In genomic region chr6:70415247-70415646, GRCh38 we compare ENCODE assay signal across 1 cellular context.
TF ChIP-seq lines count a peak whose summit lies in the region.

No MANE protein-coding gene starts in this region.

TF ChIP-seq in K562, 482 proteins besides CTCF, POLR2A, EP300 and RAD21 (continued from another document):
- TF ChIP-seq, protein P1, sequence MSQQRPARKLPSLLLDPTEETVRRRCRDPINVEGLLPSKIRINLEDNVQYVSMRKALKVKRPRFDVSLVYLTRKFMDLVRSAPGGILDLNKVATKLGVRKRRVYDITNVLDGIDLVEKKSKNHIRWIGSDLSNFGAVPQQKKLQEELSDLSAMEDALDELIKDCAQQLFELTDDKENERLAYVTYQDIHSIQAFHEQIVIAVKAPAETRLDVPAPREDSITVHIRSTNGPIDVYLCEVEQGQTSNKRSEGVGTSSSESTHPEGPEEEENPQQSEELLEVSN (IDR thresholded peaks at IDR 0.05; ENCODE audit: borderline replicate concordance in 1 of 2, extremely low read depth in 1 of 2, insufficient read depth in 1 of 2, insufficient read length in 1 of 2, low read depth in 1 of 2, low read length in 1 of 2, poor library complexity in 1 of 2, severe bottlenecking in 1 of 2): no peak
- TF ChIP-seq ADNP (tag; IDR thresholded peaks at IDR 0.05) (no peak), ZNF518B (CRISPR knock-in tag; IDR thresholded peaks at IDR 0.05) (no peak), KLF10 (CRISPR knock-in tag; IDR thresholded peaks at IDR 0.05) (no peak), ZNF589 (CRISPR knock-in tag; IDR thresholded peaks at IDR 0.05; ENCODE audit: low read depth) (no peak), CXXC5 (CRISPR knock-in tag; IDR thresholded peaks at IDR 0.05) (no peak), TBP (optimal IDR thresholded peaks at IDR 0.05; ENCODE audit: low read depth, low read length) (no peak), ETV1 (tag; conservative IDR thresholded peaks at IDR 0.05; ENCODE audit: low read depth) (no peak), POU5F1 (IDR thresholded peaks at IDR 0.05; ENCODE audit: borderline replicate concordance, low read depth, low read length, partially characterized antibody) (no peak), ZNF124 (CRISPR knock-in tag; IDR thresholded peaks at IDR 0.05) (no peak)
